Comparison of ENCODE assay signal across 12 cellular contexts in genomic region chr11:27524155-27524554, GRCh38. TPM values are rescaled to one million over a fixed set of nuclear protein-coding genes. Genes with fewer than 3 reads are reported as not detected.
DNase-seq lines count a peak whose midpoint lies in the region; ATAC-seq, FAIRE-seq and TF ChIP-seq lines count a peak whose summit lies in the region.
"Had no signal": no experiment of that assay in that cellular context is flagged by ENCODE, and none has a peak within 500 bp of the region (broad histone marks: within the 10 kb centered on the region; RNA-seq: fewer than 3 reads in every experiment).

No MANE protein-coding gene starts in this region.

- H3K79me1 ChIP-seq in mesendoderm (ENCODE audit: low read length), result no peaks in the 10 kb centered on the region

- H3K9me3 Mint-ChIP-seq in endothelial cell (ENCODE audit: unreplicated experiment), result no peaks in the 10 kb centered on the region
- H3K9me3 Mint-ChIP-seq: central memory CD8-positive, alpha-beta T cell; stimulated activated memory B cell treated with anti-CD40 and anti-IgM and Interleukin-4, amounts not matched to agents 10 μg/mL and 1 μg/mL and 100 μg/mL, for 72 hours had no signal

- H2AK5ac ChIP-seq in mesendoderm (ENCODE audit: low read length), result no peak overlapping the region

- H4K20me1 ChIP-seq in Loucy (ENCODE audit: insufficient read depth, low read length, poor library complexity, severe bottlenecking), result no peaks in the 10 kb centered on the region
- no peaks in the 10 kb centered on the region for H4K20me1 ChIP-seq in K562 (replicated peaks; ENCODE audit: control insufficient read depth, insufficient read depth, low read length)

- H3K27ac Mint-ChIP-seq in endothelial cell (ENCODE audit: unreplicated experiment), result no peak overlapping the region
- H3K27ac Mint-ChIP-seq: stimulated activated memory B cell treated with anti-CD40 and anti-IgM and Interleukin-4, amounts not matched to agents 10 μg/mL and 1 μg/mL and 100 μg/mL, for 72 hours had no signal

- no peak overlapping the region for H3K4ac ChIP-seq in mesendoderm (ENCODE audit: low read depth, low read length)

- H3K4me3 ChIP-seq in Loucy (ENCODE audit: low read length, poor library complexity, severe bottlenecking) (no peak overlapping the region), K562 (no peak overlapping the region), mesendoderm (ENCODE audit: low read length) (no peak overlapping the region)

- H3K56ac ChIP-seq in mesendoderm (ENCODE audit: low read length), result no peak overlapping the region

- H3K4me1 ChIP-seq in Loucy (ENCODE audit: insufficient read depth, low read length, poor library complexity, severe bottlenecking) (no peaks in the 10 kb centered on the region), K562 (replicated peaks in 1 of 2; ENCODE audit: control insufficient read depth in 2 of 2, insufficient read depth in 2 of 2, low read length in 2 of 2) (no peaks in the 10 kb centered on the region), mesendoderm (ENCODE audit: control insufficient read depth, low read depth, low read length) (no peaks in the 10 kb centered on the region)

- H4K5ac ChIP-seq in mesendoderm (ENCODE audit: low read length), result no peak overlapping the region

- no peak overlapping the region for H3K18ac ChIP-seq in mesendoderm (ENCODE audit: low read length)

- H4K8ac ChIP-seq in mesendoderm (ENCODE audit: low read depth, low read length), result no peak overlapping the region

- H3K4me3 Mint-ChIP-seq in endothelial cell (ENCODE audit: unreplicated experiment), result no peak overlapping the region
- H3K4me3 Mint-ChIP-seq: central memory CD8-positive, alpha-beta T cell; stimulated activated memory B cell treated with anti-CD40 and anti-IgM and Interleukin-4, amounts not matched to agents 10 μg/mL and 1 μg/mL and 100 μg/mL, for 72 hours had no signal

- H3F3A ChIP-seq in Loucy (ENCODE audit: low read depth), result no peaks in the 10 kb centered on the region

- 10% methylated on average over 5 of the region's 5 CpGs for WGBS in K562 (ENCODE audit: insufficient coverage, low coverage, missing lambda C conversion rate)
- no CpG with 5 or more reads among the region's 5 CpGs for WGBS in mesendoderm (ENCODE audit: extremely low coverage, insufficient coverage, low lambda C conversion rate)

- no peak for TF ChIP-seq POLR2A in K562 (conservative IDR thresholded peaks at IDR 0.05)

- no peak for TF ChIP-seq EP300 in K562 (IDR thresholded peaks at IDR 0.05; ENCODE audit: low read length)

- ATAC-seq in K562, result peak; percentile 83
- no peak for ATAC-seq in GM18519 (IDR thresholded peaks at IDR 0.05; ENCODE audit: low FRiP score, unreplicated experiment)
- ATAC-seq in HG02588 (IDR thresholded peaks at IDR 0.05; ENCODE audit: unreplicated experiment), result no peak
- ATAC-seq: left colon; stimulated activated memory B cell treated with anti-CD40 and anti-IgM and Interleukin-4, amounts not matched to agents 10 μg/mL and 1 μg/mL and 100 μg/mL, for 72 hours had no signal

- peak; percentile 62 for FAIRE-seq in K562 (lab: Jason Lieb, UNC)

- intact Hi-C loops in K562 (cut with micrococcal nuclease), result no loop called here

- in situ Hi-C loops in K562 (cut with MboI), result no loop called here

- no peaks in the 10 kb centered on the region for H3K36me3 Mint-ChIP-seq in endothelial cell (ENCODE audit: low read depth, unreplicated experiment)
- H3K36me3 Mint-ChIP-seq: stimulated activated memory B cell treated with anti-CD40 and anti-IgM and Interleukin-4, amounts not matched to agents 10 μg/mL and 1 μg/mL and 100 μg/mL, for 72 hours had no signal

- POLR2A ChIA-PET in K562 (lab: Yijun Ruan, JAX), result no interaction called here

- no peak overlapping the region for H2BK5ac ChIP-seq in mesendoderm (ENCODE audit: low read length)

- peaks cover 1% of the 10 kb centered on the region for H3K27me3 Mint-ChIP-seq in endothelial cell (ENCODE audit: unreplicated experiment)
- H3K27me3 Mint-ChIP-seq: stimulated activated memory B cell treated with anti-CD40 and anti-IgM and Interleukin-4, amounts not matched to agents 10 μg/mL and 1 μg/mL and 100 μg/mL, for 72 hours had no signal

- no peak overlapping the region for H3K4me2 ChIP-seq in Loucy (ENCODE audit: low read depth, low read length, poor library complexity, severe bottlenecking)
- H3K4me2 ChIP-seq in K562 (ENCODE audit: insufficient read depth, low read length), result no peak overlapping the region
- no peak overlapping the region for H3K4me2 ChIP-seq in mesendoderm (ENCODE audit: low read length)

- no peaks in the 10 kb centered on the region for H3K79me2 ChIP-seq in Loucy (ENCODE audit: insufficient read depth, low read length)
- no peaks in the 10 kb centered on the region for H3K79me2 ChIP-seq in K562 (ENCODE audit: control insufficient read depth, insufficient read depth, low read length)
- H3K79me2 ChIP-seq in mesendoderm (ENCODE audit: control insufficient read depth, insufficient read depth, low read length), result no peaks in the 10 kb centered on the region

- CTCF ChIA-PET in K562 (lab: Yijun Ruan, JAX; ENCODE audit: low intra/inter-chr PET ratio), result no interaction called here

- no peaks in the 10 kb centered on the region for H3K4me1 Mint-ChIP-seq in endothelial cell (ENCODE audit: unreplicated experiment)
- H3K4me1 Mint-ChIP-seq: central memory CD8-positive, alpha-beta T cell; stimulated activated memory B cell treated with anti-CD40 and anti-IgM and Interleukin-4, amounts not matched to agents 10 μg/mL and 1 μg/mL and 100 μg/mL, for 72 hours had no signal

- H3K27me3 ChIP-seq in Loucy (ENCODE audit: insufficient read depth, low read length, poor library complexity, severe bottlenecking) (no peaks in the 10 kb centered on the region), K562 (ENCODE audit: control insufficient read depth in 2 of 2, insufficient read depth in 2 of 2, low read length in 2 of 2) (no peaks in the 10 kb centered on the region), mesendoderm (ENCODE audit: insufficient read depth, low read length, poor library complexity) (no peaks in the 10 kb centered on the region)

- H2BK120ac ChIP-seq in mesendoderm (ENCODE audit: low read depth, low read length), result no peak overlapping the region

- H3K36me3 ChIP-seq in Loucy (ENCODE audit: insufficient read depth, low read length) (no peaks in the 10 kb centered on the region), K562 (ENCODE audit: control insufficient read depth, insufficient read depth, low read length) (no peaks in the 10 kb centered on the region), mesendoderm (ENCODE audit: control insufficient read depth, insufficient read depth, low read length) (no peaks in the 10 kb centered on the region)

- H3K9me2 ChIP-seq in Loucy (replicated peaks; ENCODE audit: low read depth, low read length), result no peaks in the 10 kb centered on the region

- H3K9ac ChIP-seq in Loucy (ENCODE audit: low read depth, low read length, poor library complexity, severe bottlenecking) (no peak overlapping the region), K562 (ENCODE audit: insufficient read depth in 1 of 2, low read depth in 2 of 2, low read length in 2 of 2) (no peak overlapping the region), mesendoderm (ENCODE audit: low read length) (no peak overlapping the region)

- H3K27ac ChIP-seq in K562 (ENCODE audit: extremely low read depth, low read depth, low read length), result no peak overlapping the region
- no peak overlapping the region for H3K27ac ChIP-seq in mesendoderm (ENCODE audit: low read depth, low read length)

- H2AFZ ChIP-seq in Loucy (ENCODE audit: low read length), result no peak overlapping the region
- H2AFZ ChIP-seq in K562 (ENCODE audit: low read depth, low read length), result no peak overlapping the region

- H2BK15ac ChIP-seq in mesendoderm (replicated peaks; ENCODE audit: low read depth), result no peak overlapping the region

- peak; percentile 45 for TF ChIP-seq CTCF in Loucy (conservative IDR thresholded peaks at IDR 0.05; ENCODE audit: low read length)
- TF ChIP-seq CTCF in K562 (IDR thresholded peaks at IDR 0.05 in 2 of 3, conservative IDR thresholded peaks at IDR 0.05 in 1 of 3; ENCODE audit: insufficient read depth in 2 of 3, low read depth in 1 of 3, low read length in 3 of 3), result peak; percentile 34 to 38 (median 34); a peak in 3 of 6 replicates
- TF ChIP-seq CTCF in endothelial cell (IDR thresholded peaks at IDR 0.05; ENCODE audit: unreplicated experiment), result no peak

- no peaks in the 10 kb centered on the region for H3K9me3 ChIP-seq in Loucy (ENCODE audit: insufficient read depth, low read depth, low read length)
- no peaks in the 10 kb centered on the region for H3K9me3 ChIP-seq in K562 (replicated peaks; ENCODE audit: control insufficient read depth, insufficient read depth, low read depth, low read length)

- H3K23ac ChIP-seq in mesendoderm (ENCODE audit: low read length), result no peak overlapping the region

- DNase-seq in GM03348 (ENCODE audit: low spot score) (peak; percentile 20), K562 (ENCODE audit: extremely low read depth in 1 of 4, low spot score in 3 of 4) (peak in 2 of 4 experiments; percentile 21 to 25), mesendoderm (peak; percentile 83), NCI-H774 (lab: John Stamatoyannopoulos, UW) (no peak), endothelial cell (ENCODE audit: low spot score) (no peak)
- DNase-seq: activated CD8-positive, alpha-beta memory T cell treated with anti-CD3 and anti-CD28 coated beads for 24 hours; left colon had no signal

- no peak for TF ChIP-seq RAD21 in K562 (CRISPR knock-in tag; conservative IDR thresholded peaks at IDR 0.05 in 1 of 2, IDR thresholded peaks at IDR 0.05 in 1 of 2)

- no TSS peak for BruUV-seq in K562 (replicated peaks; lab: Mats Ljungman, UMichigan)

- H3K9me1 ChIP-seq in K562 (ENCODE audit: control insufficient read depth, insufficient read depth, low read length), result no peaks in the 10 kb centered on the region

RNA-seq across cellular contexts. Expression of gene LIN7C, which starts 17.6 kb away (rescaled TPM):
- 3.3 and 11.8 TPM in 2 replicates for total RNA-seq in K562 (2011; cell fraction: chromatin; rRNA removed; ENCODE audit: low replicate concordance)
- total RNA-seq in K562 (2011; cell fraction: nucleolus; rRNA removed), result 2.7 and 3.2 TPM in 2 replicates
- total RNA-seq in K562 (2011; cell fraction: nucleoplasm; rRNA removed), result 9.5 and 22.1 TPM in 2 replicates
- total RNA-seq in K562 (2014; rRNA removed), result 21.5 and 23.5 TPM in 2 replicates
- total RNA-seq in K562 (2014; rRNA removed; fragmentation: Illumina TruSeq; extraction: Trizol), result 52.7 and 55.9 TPM in 2 replicates
- 37.4 and 41.4 TPM in 2 replicates for total RNA-seq in K562 (2015; rRNA removed; fragmentation: Illumina TruSeq; extraction: Trizol)
- total RNA-seq in K562 (2021), result 32.7 and 34.1 TPM in 2 replicates
- polyA plus RNA-seq in K562 (2011; rRNA removed), result 15.7 and 21.5 TPM in 2 replicates
- polyA plus RNA-seq in K562 (2011; cell fraction: cytosol; rRNA removed), result 7.6 and 15.1 TPM in 2 replicates
- 4.2 and 4.3 TPM in 2 replicates for polyA plus RNA-seq in K562 (2011; cell fraction: nucleus; rRNA removed)
- 5.3 and 6.8 TPM in 2 replicates for polyA plus RNA-seq in K562 (2012)
- polyA plus RNA-seq in K562 (2014; fragmentation: Illumina TruSeq; extraction: Trizol), result 8.8 and 10.8 TPM in 2 replicates
- 10 to 100 TPM; 20.0 to 48.1 TPM for polyA plus RNA-seq in K562 (2014; fragmentation: Nextera tagmentation; extraction: Ambion mirVana)
- 19.2 and 22.6 TPM in 2 replicates for polyA plus RNA-seq in K562 (2014; rRNA removed)
- polyA minus RNA-seq in K562 (2011; rRNA and poly(A)+ RNA removed), result 29.7 and 31.2 TPM in 2 replicates
- polyA minus RNA-seq in K562 (2011; cell fraction: cytosol; rRNA and poly(A)+ RNA removed), result 11.4 and 18.3 TPM in 2 replicates
- 6.9 and 9.6 TPM in 2 replicates for polyA minus RNA-seq in K562 (2011; cell fraction: nucleus; rRNA and poly(A)+ RNA removed)
- 25.1 TPM for polyA plus RNA-seq in mesendoderm (2013, experiment 1 of 2)
- polyA plus RNA-seq in mesendoderm (2013, experiment 2 of 2), result 23.9 TPM
- 17.0 TPM for total RNA-seq in endothelial cell (ENCODE audit: unreplicated experiment)

RNA-seq across cellular contexts. Expression of gene LGR4, which starts 51.6 kb away (rescaled TPM):
- total RNA-seq in K562 (2011; cell fraction: chromatin; rRNA removed; ENCODE audit: low replicate concordance), result 23.3 and 49.2 TPM in 2 replicates
- 11.5 and 15.8 TPM in 2 replicates for total RNA-seq in K562 (2011; cell fraction: nucleolus; rRNA removed)
- 23.7 and 31.5 TPM in 2 replicates for total RNA-seq in K562 (2011; cell fraction: nucleoplasm; rRNA removed)
- total RNA-seq in K562 (2014; rRNA removed), result 3.1 and 3.8 TPM in 2 replicates
- total RNA-seq in K562 (2014; rRNA removed; fragmentation: Illumina TruSeq; extraction: Trizol), result 6.4 and 7.3 TPM in 2 replicates
- 6.4 and 9.5 TPM in 2 replicates for total RNA-seq in K562 (2015; rRNA removed; fragmentation: Illumina TruSeq; extraction: Trizol)
- 4.7 and 5.8 TPM in 2 replicates for total RNA-seq in K562 (2021)
- polyA plus RNA-seq in K562 (2011; rRNA removed), result 10.1 and 10.8 TPM in 2 replicates
- polyA plus RNA-seq in K562 (2011; cell fraction: cytosol; rRNA removed), result 2.8 and 5.6 TPM in 2 replicates
- polyA plus RNA-seq in K562 (2011; cell fraction: nucleus; rRNA removed), result 12.8 and 22.2 TPM in 2 replicates
- polyA plus RNA-seq in K562 (2012), result 3.6 and 4.1 TPM in 2 replicates
- 3.7 and 5.9 TPM in 2 replicates for polyA plus RNA-seq in K562 (2014; fragmentation: Illumina TruSeq; extraction: Trizol)
- polyA plus RNA-seq in K562 (2014; fragmentation: Nextera tagmentation; extraction: Ambion mirVana), result 1 to 10 TPM in 1 of 2 experiments, under 1 TPM in 1; 0.94 to 1.7 TPM
- 2.5 and 3.7 TPM in 2 replicates for polyA plus RNA-seq in K562 (2014; rRNA removed)
- polyA minus RNA-seq in K562 (2011; rRNA and poly(A)+ RNA removed), result 16.6 and 32.2 TPM in 2 replicates
- polyA minus RNA-seq in K562 (2011; cell fraction: cytosol; rRNA and poly(A)+ RNA removed), result 7.6 and 8.6 TPM in 2 replicates
- 18.0 and 44.5 TPM in 2 replicates for polyA minus RNA-seq in K562 (2011; cell fraction: nucleus; rRNA and poly(A)+ RNA removed)
- 13.6 TPM for polyA plus RNA-seq in mesendoderm (2013, experiment 1 of 2)
- polyA plus RNA-seq in mesendoderm (2013, experiment 2 of 2), result 15.2 TPM
- total RNA-seq in endothelial cell (ENCODE audit: unreplicated experiment), result 10.8 TPM

Comparison
In these comparisons a context has a peak if more than half of its experiments do, and no peak if none do; other contexts are left out.
1. DNase-seq: peak in GM03348 (single experiment) and mesendoderm (single experiment); none in NCI-H774 (single experiment) and endothelial cell (single experiment).